ENCODE assay signal across 6 cellular contexts in genomic region chr2:97008376-97008775, GRCh38. TPM values are rescaled to one million over a fixed set of nuclear protein-coding genes. Genes with fewer than 3 reads are reported as not detected.
"Had no signal": no experiment of that assay in that cellular context is flagged by ENCODE, and none has a peak within 500 bp of the region (broad histone marks: within the 10 kb centered on the region; RNA-seq: fewer than 3 reads in every experiment).

No MANE protein-coding gene starts in this region.

RNA-seq across cellular contexts. Expression of gene FAM178B, which starts 22.0 kb away (rescaled TPM):
- total RNA-seq: activated B cell treated with CpG ODN at 0.5 μM for 24 hours; activated CD4-positive, alpha-beta T cell treated with anti-CD3 and anti-CD28 coated beads, Interleukin-2, amount 10 ng/mL, durations not matched to agents 24 days and 14 days; activated T-helper 1 cell treated with anti-CD3 and anti-CD28 coated beads, Interleukin-12 subunit alpha, Interleukin-12 subunit beta, Interleukin-2, Interleukin-4 antibody, amounts not matched to agents 30 ng/mL and 10 ng/mL and 1 ng/mL, durations not matched to agents 14 hours and 24 hours and 36 hours; activated T-helper 17 cell treated with anti-CD3 and anti-CD28 coated beads, Interleukin-2, amount 50 U/mL, for 72 hours; astrocyte; body of pancreas had no signal
